In the genomic region with DNA sequence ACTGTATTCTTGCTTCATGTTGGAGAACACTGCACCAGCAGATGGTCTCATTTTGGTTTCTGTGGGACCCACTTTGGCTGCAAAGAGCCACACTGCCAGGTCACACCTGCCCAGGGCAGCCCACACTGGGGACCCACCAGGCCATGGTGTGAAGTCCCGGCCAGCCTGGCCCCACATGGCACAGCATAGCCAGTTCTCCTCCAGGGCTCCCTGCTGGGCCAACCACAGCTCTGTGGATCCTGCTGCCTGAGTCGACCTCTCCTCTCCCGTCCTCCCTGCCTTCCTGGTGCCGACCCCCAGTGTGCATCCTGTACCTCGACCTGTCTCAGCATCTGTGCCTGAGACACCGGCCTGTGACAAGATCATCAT, we compare ENCODE assay signal across 23 cellular contexts. TPM values are rescaled to one million over a fixed set of nuclear protein-coding genes. Genes with fewer than 3 reads are reported as not detected.
A peak's percentile ranks its signal among the peaks of the same experiment; 100 is the strongest.
DNase-seq lines count a peak whose midpoint lies in the region; ATAC-seq and TF ChIP-seq lines count a peak whose summit lies in the region.
"Had no signal": no experiment of that assay in that cellular context is flagged by ENCODE, and none has a peak within 500 bp of the region (broad histone marks: within the 10 kb centered on the region; RNA-seq: fewer than 3 reads in every experiment).

No MANE protein-coding gene starts in this region.

- no peak overlapping the region for H2BK15ac ChIP-seq in mesendoderm (replicated peaks; ENCODE audit: low read depth)

- no peaks in the 10 kb centered on the region for H3K9me3 Mint-ChIP-seq in CD14-positive monocyte
- no peaks in the 10 kb centered on the region for H3K9me3 Mint-ChIP-seq in activated T-helper 17 cell treated with anti-CD3 and anti-CD28 coated beads, Interleukin-2, amount 50 U/mL, for 72 hours
- H3K9me3 Mint-ChIP-seq in neural progenitor cell: no peaks in the 10 kb centered on the region
- H3K9me3 Mint-ChIP-seq: activated CD4-positive, alpha-beta T cell treated with anti-CD3 and anti-CD28 coated beads, Interleukin-2, amount 10 ng/mL, durations not matched to agents 24 days and 14 days; activated naive CD4-positive, alpha-beta T cell treated with anti-CD3 and anti-CD28 coated beads for 36 hours; IgD-negative memory B cell had no signal

- H2BK120ac ChIP-seq in mesendoderm (ENCODE audit: low read depth, low read length): no peak overlapping the region

- H3K27me3 ChIP-seq in neural progenitor cell (no peaks in the 10 kb centered on the region), mesendoderm (ENCODE audit: insufficient read depth, low read length, poor library complexity) (no peaks in the 10 kb centered on the region)
- H3K27me3 ChIP-seq: tibial nerve had no signal

- H3K4me2 ChIP-seq in neural progenitor cell: no peak overlapping the region
- no peak overlapping the region for H3K4me2 ChIP-seq in mesendoderm (ENCODE audit: low read length)
- H3K4me2 ChIP-seq: SK-N-SH had no signal

- no peak overlapping the region for H2AFZ ChIP-seq in neural progenitor cell (replicated peaks)

- H3K4me3 ChIP-seq in neural progenitor cell (no peak overlapping the region), mesendoderm (ENCODE audit: low read length) (no peak overlapping the region)
- H3K4me3 ChIP-seq: tibial nerve had no signal

- TF ChIP-seq CTCF in CD14-positive monocyte (IDR thresholded peaks at IDR 0.05): no peak
- TF ChIP-seq CTCF in neural progenitor cell (IDR thresholded peaks at IDR 0.05): no peak

- H3K36me3 Mint-ChIP-seq in CD14-positive monocyte: peaks cover 33 to 46% of the 10 kb centered on the region in 2 donors
- H3K36me3 Mint-ChIP-seq in activated T-helper 17 cell treated with anti-CD3 and anti-CD28 coated beads, Interleukin-2, amount 50 U/mL, for 72 hours (ENCODE audit: low read depth): peaks cover 47% of the 10 kb centered on the region
- H3K36me3 Mint-ChIP-seq in neural progenitor cell: peaks cover 12% of the 10 kb centered on the region
- H3K36me3 Mint-ChIP-seq: IgD-negative memory B cell had no signal

- no peaks in the 10 kb centered on the region for H3K9me3 ChIP-seq in neural progenitor cell (ENCODE audit: low read depth)
- H3K9me3 ChIP-seq: SK-N-SH, tibial nerve had no signal

- no peaks in the 10 kb centered on the region for H3K36me3 ChIP-seq in neural progenitor cell
- H3K36me3 ChIP-seq in mesendoderm (ENCODE audit: control insufficient read depth, insufficient read depth, low read length): peaks cover 4% of the 10 kb centered on the region

- H3K27ac Mint-ChIP-seq in CD14-positive monocyte: peak overlapping the region in 4 of 7 donors; percentile 54 to 85 (median 58)
- H3K27ac Mint-ChIP-seq in activated T-helper 17 cell treated with anti-CD3 and anti-CD28 coated beads, Interleukin-2, amount 50 U/mL, for 72 hours: peak overlapping the region; percentile 89
- no peak overlapping the region for H3K27ac Mint-ChIP-seq in neural progenitor cell
- H3K27ac Mint-ChIP-seq: activated naive CD4-positive, alpha-beta T cell treated with anti-CD3 and anti-CD28 coated beads for 36 hours had no signal

- no peak overlapping the region for H3K23ac ChIP-seq in mesendoderm (ENCODE audit: low read length)

- intact Hi-C loops in CD14-positive monocyte (cut with micrococcal nuclease): loop anchor here (5.0 kb wide), 2 partner anchors 47 to 253 kb away; a partner anchor contains a TSS

- H3K79me1 ChIP-seq in mesendoderm (ENCODE audit: low read length): peaks cover 16% of the 10 kb centered on the region

- ATAC-seq in activated T-helper 17 cell treated with anti-CD3 and anti-CD28 coated beads, Interleukin-2, amount 50 U/mL, for 72 hours (replicated peaks): no peak
- ATAC-seq in GM18868 (IDR thresholded peaks at IDR 0.05; ENCODE audit: unreplicated experiment): no peak
- ATAC-seq: esophagus mucosa; stimulated activated naive CD8-positive, alpha-beta T cell treated with anti-CD3 and anti-CD28 coated beads, Interleukin-15, Interleukin-2, amounts not matched to agents 100 U/mL and 50 U/mL, for 24 hours had no signal

- peaks cover 22% of the 10 kb centered on the region for H3K4me1 Mint-ChIP-seq in CD14-positive monocyte
- peaks cover 5% of the 10 kb centered on the region for H3K4me1 Mint-ChIP-seq in activated T-helper 17 cell treated with anti-CD3 and anti-CD28 coated beads, Interleukin-2, amount 50 U/mL, for 72 hours
- peaks cover 18% of the 10 kb centered on the region for H3K4me1 Mint-ChIP-seq in neural progenitor cell

- H3K4ac ChIP-seq in mesendoderm (ENCODE audit: low read depth, low read length): no peak overlapping the region

- no peak overlapping the region for H3K18ac ChIP-seq in mesendoderm (ENCODE audit: low read length)

- no peak overlapping the region for H2AK5ac ChIP-seq in mesendoderm (ENCODE audit: low read length)

- H3K27ac ChIP-seq in neural progenitor cell: no peak overlapping the region
- H3K27ac ChIP-seq in mesendoderm (ENCODE audit: low read depth, low read length): no peak overlapping the region
- H3K27ac ChIP-seq: HL-60, tibial nerve had no signal

- no CpG with 5 or more reads among the region's 6 CpGs for WGBS in mesendoderm (ENCODE audit: extremely low coverage, insufficient coverage, low lambda C conversion rate)

- H3K4me1 ChIP-seq in neural progenitor cell: peaks cover 6% of the 10 kb centered on the region
- H3K4me1 ChIP-seq in mesendoderm (ENCODE audit: control insufficient read depth, low read depth, low read length): no peaks in the 10 kb centered on the region

- H2BK5ac ChIP-seq in mesendoderm (ENCODE audit: low read length): no peak overlapping the region

- H4K5ac ChIP-seq in mesendoderm (ENCODE audit: low read length): no peak overlapping the region

- H3F3A ChIP-seq in neural progenitor cell (ENCODE audit: low read depth): no peaks in the 10 kb centered on the region

- H3K27me3 Mint-ChIP-seq in CD14-positive monocyte (ENCODE audit: low read depth in 3 of 3): peaks cover 0 to 2% (median 0%) of the 10 kb centered on the region in 3 donors
- H3K27me3 Mint-ChIP-seq in activated T-helper 17 cell treated with anti-CD3 and anti-CD28 coated beads, Interleukin-2, amount 50 U/mL, for 72 hours: no peaks in the 10 kb centered on the region
- H3K27me3 Mint-ChIP-seq in neural progenitor cell (ENCODE audit: insufficient read depth, low read depth): peaks cover 5% of the 10 kb centered on the region
- H3K27me3 Mint-ChIP-seq: activated CD4-positive, alpha-beta T cell treated with anti-CD3 and anti-CD28 coated beads, Interleukin-2, amount 10 ng/mL, durations not matched to agents 24 days and 14 days; IgD-negative memory B cell had no signal

- no peak overlapping the region for H3K56ac ChIP-seq in mesendoderm (ENCODE audit: low read length)

- no peak overlapping the region for H3K9ac ChIP-seq in neural progenitor cell
- no peak overlapping the region for H3K9ac ChIP-seq in mesendoderm (ENCODE audit: low read length)
- H3K9ac ChIP-seq: SK-N-SH had no signal

- H4K20me1 ChIP-seq in neural progenitor cell (ENCODE audit: low read depth): peaks cover 22% of the 10 kb centered on the region

- H3K4me3 Mint-ChIP-seq in CD14-positive monocyte: no peak overlapping the region
- no peak overlapping the region for H3K4me3 Mint-ChIP-seq in activated T-helper 17 cell treated with anti-CD3 and anti-CD28 coated beads, Interleukin-2, amount 50 U/mL, for 72 hours
- peak overlapping the region; percentile 38 for H3K4me3 Mint-ChIP-seq in neural progenitor cell
- H3K4me3 Mint-ChIP-seq: activated naive CD4-positive, alpha-beta T cell treated with anti-CD3 and anti-CD28 coated beads for 36 hours had no signal

- H3K79me2 ChIP-seq in neural progenitor cell (ENCODE audit: low read depth) (peaks cover 38% of the 10 kb centered on the region), mesendoderm (ENCODE audit: control insufficient read depth, insufficient read depth, low read length) (peaks cover 25% of the 10 kb centered on the region)

- DNase-seq in Ammon's horn (ENCODE audit: low spot score): peak; percentile 1
- DNase-seq in CD14-positive monocyte (ENCODE audit: low spot score): no peak
- no peak for DNase-seq in neural progenitor cell (ENCODE audit: low spot score)
- no peak for DNase-seq in mesendoderm
- no peak for DNase-seq in AG08396 (ENCODE audit: low spot score)
- DNase-seq: activated CD4-positive, alpha-beta T cell treated with anti-CD3 and anti-CD28 coated beads, Interleukin-2, amount 10 ng/mL, durations not matched to agents 24 days and 14 days; activated naive CD4-positive, alpha-beta T cell treated with anti-CD3 and anti-CD28 coated beads for 36 hours; AML-193; cerebellar nuclear complex; effector CD8-positive, alpha-beta T cell; mammary epithelial cell; NCI-H1436; NCI-H524; SK-N-SH; stimulated activated CD4-positive, alpha-beta T cell treated with anti-CD3 and anti-CD28 coated beads, Interleukin-1b, Interleukin-23, amount 100 ng/mL, for 48 hours; stimulated activated naive CD8-positive, alpha-beta T cell treated with anti-CD3 and anti-CD28 coated beads, Interleukin-15, Interleukin-2, amounts not matched to agents 100 U/mL and 50 U/mL, for 24 hours had no signal

- no peak overlapping the region for H4K8ac ChIP-seq in mesendoderm (ENCODE audit: low read depth, low read length)

RNA-seq across cellular contexts. Expression of a gene that starts 3.0 kb away (rescaled TPM):
- 10 to 100 TPM; 18.2 to 20.7 TPM for polyA plus RNA-seq in CD14-positive monocyte
- 10 to 100 TPM; 43.8 to 55.8 TPM for total RNA-seq in activated T-helper 17 cell treated with anti-CD3 and anti-CD28 coated beads, Interleukin-2, amount 50 U/mL, for 72 hours
- total RNA-seq in neural progenitor cell (ENCODE audit: low replicate concordance): 18.3 and 32.6 TPM in 2 replicates
- 6.7 TPM for polyA plus RNA-seq in mesendoderm (2013, experiment 1 of 2)
- polyA plus RNA-seq in mesendoderm (2013, experiment 2 of 2): 7.2 TPM

RNA-seq across cellular contexts. Expression of a gene that starts 3.1 kb away (rescaled TPM):
- 10 to 100 TPM; 24.2 to 28.3 TPM for polyA plus RNA-seq in CD14-positive monocyte
- 10 to 100 TPM; 18.3 to 24.7 TPM for total RNA-seq in activated T-helper 17 cell treated with anti-CD3 and anti-CD28 coated beads, Interleukin-2, amount 50 U/mL, for 72 hours
- total RNA-seq in neural progenitor cell (ENCODE audit: low replicate concordance): 8.2 and 26.8 TPM in 2 replicates
- 12.3 TPM for polyA plus RNA-seq in mesendoderm (2013, experiment 1 of 2)
- 12.2 TPM for polyA plus RNA-seq in mesendoderm (2013, experiment 2 of 2)

RNA-seq across cellular contexts. Expression of a gene that starts 8.3 kb away (rescaled TPM):
- not detected for polyA plus RNA-seq in CD14-positive monocyte
- not detected for total RNA-seq in activated T-helper 17 cell treated with anti-CD3 and anti-CD28 coated beads, Interleukin-2, amount 50 U/mL, for 72 hours
- total RNA-seq in neural progenitor cell (ENCODE audit: low replicate concordance): 0.25 TPM in 1 of 2 replicates, not detected in the other
- 0.69 TPM for polyA plus RNA-seq in mesendoderm (2013, experiment 1 of 2)
- 0.43 TPM for polyA plus RNA-seq in mesendoderm (2013, experiment 2 of 2)
- total RNA-seq: activated CD4-positive, alpha-beta T cell treated with anti-CD3 and anti-CD28 coated beads, Interleukin-2, amount 10 ng/mL, durations not matched to agents 24 days and 14 days; activated naive CD4-positive, alpha-beta T cell treated with anti-CD3 and anti-CD28 coated beads for 36 hours; frontal cortex had no signal
- polyA plus RNA-seq: IgD-negative memory B cell had no signal

RNA-seq across cellular contexts. Expression of a gene that starts 31.7 kb away (rescaled TPM):
- under 1 TPM; 0.39 to 0.62 TPM for polyA plus RNA-seq in CD14-positive monocyte
- 10 to 100 TPM in 1 of 2 donors, 1 to 10 TPM in 1; 9.8 to 24.8 TPM for total RNA-seq in activated T-helper 17 cell treated with anti-CD3 and anti-CD28 coated beads, Interleukin-2, amount 50 U/mL, for 72 hours
- 0.47 and 10.9 TPM in 2 replicates for total RNA-seq in neural progenitor cell (ENCODE audit: low replicate concordance)
- 1.0 TPM for polyA plus RNA-seq in mesendoderm (2013, experiment 1 of 2)
- polyA plus RNA-seq in mesendoderm (2013, experiment 2 of 2): 1.1 TPM

RNA-seq across cellular contexts. Expression of a gene that starts 34.8 kb away (rescaled TPM):
- polyA plus RNA-seq in CD14-positive monocyte: 1 to 10 TPM in 1 of 2 donors, under 1 TPM in 1; 0.46 to 1.5 TPM
- 10 to 100 TPM; 30.5 to 35.1 TPM for total RNA-seq in activated T-helper 17 cell treated with anti-CD3 and anti-CD28 coated beads, Interleukin-2, amount 50 U/mL, for 72 hours
- 12.0 and 58.0 TPM in 2 replicates for total RNA-seq in neural progenitor cell (ENCODE audit: low replicate concordance)
- 23.0 TPM for polyA plus RNA-seq in mesendoderm (2013, experiment 1 of 2)
- polyA plus RNA-seq in mesendoderm (2013, experiment 2 of 2): 23.0 TPM
